In the genomic region with DNA sequence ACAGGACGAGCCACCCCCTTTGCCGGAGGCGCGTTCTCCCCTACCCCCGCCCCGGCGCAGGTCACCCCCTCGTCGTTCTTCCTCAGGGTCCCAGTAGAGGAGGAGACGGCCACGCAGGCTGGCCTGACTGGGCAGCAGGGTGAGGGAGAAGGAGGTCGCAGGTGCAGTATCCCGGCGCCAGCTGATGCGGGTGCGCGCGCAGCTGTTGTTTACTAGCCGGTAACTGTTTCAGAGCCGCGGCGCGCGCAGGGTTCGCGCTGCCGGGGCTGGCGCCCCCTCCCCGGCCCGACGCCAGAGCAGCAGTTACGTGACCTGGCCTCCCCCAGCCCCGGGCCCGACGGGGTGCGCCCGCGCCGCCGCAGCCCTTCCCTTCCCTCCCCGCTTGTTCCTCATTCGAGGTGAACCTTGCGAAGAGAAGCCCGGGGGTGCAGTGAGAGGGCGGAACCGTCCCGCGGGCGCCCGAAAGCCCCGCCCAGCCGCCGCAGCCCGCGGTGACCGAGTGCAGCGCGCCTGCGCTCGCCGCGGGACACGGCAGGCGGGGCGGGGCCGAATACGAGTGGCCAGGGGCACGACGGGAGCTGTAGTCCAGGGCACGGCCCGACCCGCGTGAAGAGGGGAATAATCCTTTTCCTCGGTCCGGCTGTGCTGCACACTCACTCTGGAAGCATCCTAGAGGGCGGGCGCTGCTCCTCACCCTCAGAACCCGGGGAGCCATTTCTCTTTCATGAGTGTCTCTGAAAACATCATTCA, we compare ENCODE assay signal across 1 cellular context.
A peak's percentile ranks its signal among the peaks of the same experiment; 100 is the strongest.
TF ChIP-seq lines count a peak whose summit lies in the region.

SLC12A6 (minus strand) TSS at position 225 of the 750 bp plus-strand sequence. CDS start 1,101 bp downstream, outside the sequence.

TF ChIP-seq in K562, 482 proteins besides CTCF, POLR2A, EP300 and RAD21 (continued from another document and continues in another):
- TF ChIP-seq MNT (conservative IDR thresholded peaks at IDR 0.05) (peak in 1 of 2 experiments; percentile 72; a peak in 1 of 4 replicates), HCFC1 (IDR thresholded peaks at IDR 0.05; ENCODE audit: low read depth, low read length) (peak; percentile 93), TAF1 (IDR thresholded peaks at IDR 0.05; ENCODE audit: control insufficient read depth, extremely low read depth, insufficient read depth, low read length, severe bottlenecking) (peak; percentile 54), CBX8 (IDR thresholded peaks at IDR 0.05; ENCODE audit: borderline replicate concordance, extremely low read depth, low read depth, low read length, poor library complexity, severe bottlenecking) (no peak), JUNB (CRISPR knock-in tag; conservative IDR thresholded peaks at IDR 0.05) (no peak), PHF8 (IDR thresholded peaks at IDR 0.05; ENCODE audit: borderline replicate concordance, low read length) (peak; percentile 78; the same call in 1 of the 2 replicates), TRIM28 (IDR thresholded peaks at IDR 0.05) (no peak), RBFOX2 (IDR thresholded peaks at IDR 0.05; ENCODE audit: low read depth, low read length) (peak; percentile 90), MGA (IDR thresholded peaks at IDR 0.05) (no peak), ZFX (CRISPR knock-in tag; IDR thresholded peaks at IDR 0.05) (peak; percentile 71), MAX (CRISPR knock-in tag; IDR thresholded peaks at IDR 0.05) (no peak; the same call in 1 of the 2 replicates), NCOA6 (IDR thresholded peaks at IDR 0.05) (peak; percentile 77), GABPB1 (CRISPR knock-in tag; IDR thresholded peaks at IDR 0.05) (peak; percentile 20; the same call in 1 of the 2 replicates), REST (CRISPR knock-in tag; IDR thresholded peaks at IDR 0.05; ENCODE audit: low read depth) (no peak), CXXC5 (CRISPR knock-in tag; IDR thresholded peaks at IDR 0.05) (peak; percentile 81), ZNF512 (tag; IDR thresholded peaks at IDR 0.05) (no peak), CBX5 (IDR thresholded peaks at IDR 0.05; ENCODE audit: borderline replicate concordance, low read depth) (no peak), CCNT2 (IDR thresholded peaks at IDR 0.05; ENCODE audit: borderline replicate concordance, extremely low read depth, insufficient read length, low read depth, low read length) (peak; percentile 89), HMG20A (CRISPR knock-in tag; conservative IDR thresholded peaks at IDR 0.05) (no peak), MTF1 (CRISPR knock-in tag; IDR thresholded peaks at IDR 0.05; ENCODE audit: borderline replicate concordance) (no peak), ZNF668 (CRISPR knock-in tag; IDR thresholded peaks at IDR 0.05) (0 out of 2 replicates have a peak, but pooled peaks have one; percentile 40), SRSF1 (IDR thresholded peaks at IDR 0.05; ENCODE audit: low read depth, low read length) (no peak), ZNF395 (CRISPR knock-in tag; IDR thresholded peaks at IDR 0.05) (no peak), LEF1 (IDR thresholded peaks at IDR 0.05) (no peak), FOXP1 (CRISPR knock-in tag; IDR thresholded peaks at IDR 0.05) (peak; percentile 79), DPF2 (IDR thresholded peaks at IDR 0.05) (no peak), PRMT5 (CRISPR knock-in tag; IDR thresholded peaks at IDR 0.05) (no peak), PHF20 (IDR thresholded peaks at IDR 0.05; ENCODE audit: partially characterized antibody) (no peak), ZNF780A (CRISPR knock-in tag; IDR thresholded peaks at IDR 0.05) (no peak)
- TF ChIP-seq, protein P1, sequence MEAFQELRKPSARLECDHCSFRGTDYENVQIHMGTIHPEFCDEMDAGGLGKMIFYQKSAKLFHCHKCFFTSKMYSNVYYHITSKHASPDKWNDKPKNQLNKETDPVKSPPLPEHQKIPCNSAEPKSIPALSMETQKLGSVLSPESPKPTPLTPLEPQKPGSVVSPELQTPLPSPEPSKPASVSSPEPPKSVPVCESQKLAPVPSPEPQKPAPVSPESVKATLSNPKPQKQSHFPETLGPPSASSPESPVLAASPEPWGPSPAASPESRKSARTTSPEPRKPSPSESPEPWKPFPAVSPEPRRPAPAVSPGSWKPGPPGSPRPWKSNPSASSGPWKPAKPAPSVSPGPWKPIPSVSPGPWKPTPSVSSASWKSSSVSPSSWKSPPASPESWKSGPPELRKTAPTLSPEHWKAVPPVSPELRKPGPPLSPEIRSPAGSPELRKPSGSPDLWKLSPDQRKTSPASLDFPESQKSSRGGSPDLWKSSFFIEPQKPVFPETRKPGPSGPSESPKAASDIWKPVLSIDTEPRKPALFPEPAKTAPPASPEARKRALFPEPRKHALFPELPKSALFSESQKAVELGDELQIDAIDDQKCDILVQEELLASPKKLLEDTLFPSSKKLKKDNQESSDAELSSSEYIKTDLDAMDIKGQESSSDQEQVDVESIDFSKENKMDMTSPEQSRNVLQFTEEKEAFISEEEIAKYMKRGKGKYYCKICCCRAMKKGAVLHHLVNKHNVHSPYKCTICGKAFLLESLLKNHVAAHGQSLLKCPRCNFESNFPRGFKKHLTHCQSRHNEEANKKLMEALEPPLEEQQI (IDR thresholded peaks at IDR 0.05) = no peak
